ENCODE assay signal across 1 cellular context in the genomic region with DNA sequence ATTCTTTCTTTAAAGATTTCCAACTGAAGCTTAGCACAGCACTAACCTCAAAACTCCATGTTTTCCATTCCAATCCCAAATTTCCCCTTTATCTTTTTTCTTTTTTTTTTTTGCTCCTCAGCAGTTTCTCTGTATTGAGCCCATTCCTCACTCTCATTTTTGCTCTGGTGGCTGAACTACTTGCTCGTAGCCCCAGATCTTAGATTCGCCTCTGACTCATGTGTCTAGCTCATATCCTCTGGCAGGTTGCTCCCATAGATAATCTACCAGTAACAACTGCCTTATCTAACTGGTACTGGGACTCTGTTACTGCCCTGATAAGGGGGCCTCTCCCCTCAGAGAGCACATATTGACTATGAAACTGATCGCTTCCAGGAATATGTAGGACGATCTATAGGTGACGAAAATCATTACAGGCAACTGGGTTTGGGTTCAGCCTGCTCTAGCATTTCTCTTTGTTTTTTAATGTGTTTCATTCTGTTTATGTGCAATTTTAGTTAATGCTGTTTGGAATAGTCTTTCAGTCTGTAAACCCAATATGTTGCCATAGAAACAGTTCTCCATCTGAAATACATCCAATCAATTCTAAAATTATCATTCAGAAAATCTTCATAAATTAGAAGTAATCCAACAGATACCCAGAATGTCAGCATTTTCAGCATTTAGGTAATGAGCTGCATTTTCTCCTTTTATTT.
TF ChIP-seq lines count a peak whose summit lies in the region.

No MANE protein-coding gene starts in this region.

TF ChIP-seq in K562, 482 proteins besides CTCF, POLR2A, EP300 and RAD21 (continued from another document):
- TF ChIP-seq TRIM28 (IDR thresholded peaks at IDR 0.05) (peak; percentile 79; the same call in 1 of the 2 replicates), ZNF217 (CRISPR knock-in tag; IDR thresholded peaks at IDR 0.05) (no peak), PREB (CRISPR knock-in tag; IDR thresholded peaks at IDR 0.05) (no peak), ERF (CRISPR knock-in tag; IDR thresholded peaks at IDR 0.05) (peak; percentile 79; the same call in 1 of the 2 replicates), TFE3 (CRISPR knock-in tag; IDR thresholded peaks at IDR 0.05) (0 out of 2 replicates have a peak, but pooled peaks have one; percentile 7), EP400 (IDR thresholded peaks at IDR 0.05) (peak; percentile 58; the same call in 1 of the 2 replicates)
